ENCODE assay signal across 1 cellular context in the genomic region with DNA sequence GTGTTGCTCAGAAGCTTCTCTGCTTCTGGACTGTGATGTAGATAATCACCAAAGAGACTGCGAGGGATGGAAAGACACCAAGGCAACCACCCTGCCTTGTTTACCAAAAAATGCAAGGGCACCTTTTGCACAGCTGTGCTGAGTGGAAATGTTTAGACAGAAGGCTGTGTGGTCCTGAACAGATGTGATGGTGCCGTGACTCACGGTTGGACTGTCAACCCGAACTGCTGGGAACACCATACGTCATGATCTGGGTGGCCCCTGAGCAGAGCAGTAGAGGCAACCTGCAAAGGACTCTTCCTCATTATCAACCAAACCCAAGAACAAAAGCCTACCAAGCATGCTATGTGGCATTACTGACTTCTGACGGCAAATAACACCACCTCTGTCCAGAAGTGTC.
TF ChIP-seq lines count a peak whose summit lies in the region.

No MANE protein-coding gene starts in this region.

TF ChIP-seq in HepG2, 621 proteins besides CTCF, POLR2A, EP300 and RAD21 (continued from another document):
- TF ChIP-seq, protein P1, sequence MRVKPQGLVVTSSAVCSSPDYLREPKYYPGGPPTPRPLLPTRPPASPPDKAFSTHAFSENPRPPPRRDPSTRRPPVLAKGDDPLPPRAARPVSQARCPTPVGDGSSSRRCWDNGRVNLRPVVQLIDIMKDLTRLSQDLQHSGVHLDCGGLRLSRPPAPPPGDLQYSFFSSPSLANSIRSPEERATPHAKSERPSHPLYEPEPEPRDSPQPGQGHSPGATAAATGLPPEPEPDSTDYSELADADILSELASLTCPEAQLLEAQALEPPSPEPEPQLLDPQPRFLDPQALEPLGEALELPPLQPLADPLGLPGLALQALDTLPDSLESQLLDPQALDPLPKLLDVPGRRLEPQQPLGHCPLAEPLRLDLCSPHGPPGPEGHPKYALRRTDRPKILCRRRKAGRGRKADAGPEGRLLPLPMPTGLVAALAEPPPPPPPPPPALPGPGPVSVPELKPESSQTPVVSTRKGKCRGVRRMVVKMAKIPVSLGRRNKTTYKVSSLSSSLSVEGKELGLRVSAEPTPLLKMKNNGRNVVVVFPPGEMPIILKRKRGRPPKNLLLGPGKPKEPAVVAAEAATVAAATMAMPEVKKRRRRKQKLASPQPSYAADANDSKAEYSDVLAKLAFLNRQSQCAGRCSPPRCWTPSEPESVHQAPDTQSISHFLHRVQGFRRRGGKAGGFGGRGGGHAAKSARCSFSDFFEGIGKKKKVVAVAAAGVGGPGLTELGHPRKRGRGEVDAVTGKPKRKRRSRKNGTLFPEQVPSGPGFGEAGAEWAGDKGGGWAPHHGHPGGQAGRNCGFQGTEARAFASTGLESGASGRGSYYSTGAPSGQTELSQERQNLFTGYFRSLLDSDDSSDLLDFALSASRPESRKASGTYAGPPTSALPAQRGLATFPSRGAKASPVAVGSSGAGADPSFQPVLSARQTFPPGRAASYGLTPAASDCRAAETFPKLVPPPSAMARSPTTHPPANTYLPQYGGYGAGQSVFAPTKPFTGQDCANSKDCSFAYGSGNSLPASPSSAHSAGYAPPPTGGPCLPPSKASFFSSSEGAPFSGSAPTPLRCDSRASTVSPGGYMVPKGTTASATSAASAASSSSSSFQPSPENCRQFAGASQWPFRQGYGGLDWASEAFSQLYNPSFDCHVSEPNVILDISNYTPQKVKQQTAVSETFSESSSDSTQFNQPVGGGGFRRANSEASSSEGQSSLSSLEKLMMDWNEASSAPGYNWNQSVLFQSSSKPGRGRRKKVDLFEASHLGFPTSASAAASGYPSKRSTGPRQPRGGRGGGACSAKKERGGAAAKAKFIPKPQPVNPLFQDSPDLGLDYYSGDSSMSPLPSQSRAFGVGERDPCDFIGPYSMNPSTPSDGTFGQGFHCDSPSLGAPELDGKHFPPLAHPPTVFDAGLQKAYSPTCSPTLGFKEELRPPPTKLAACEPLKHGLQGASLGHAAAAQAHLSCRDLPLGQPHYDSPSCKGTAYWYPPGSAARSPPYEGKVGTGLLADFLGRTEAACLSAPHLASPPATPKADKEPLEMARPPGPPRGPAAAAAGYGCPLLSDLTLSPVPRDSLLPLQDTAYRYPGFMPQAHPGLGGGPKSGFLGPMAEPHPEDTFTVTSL (CRISPR knock-in tag; IDR thresholded peaks at IDR 0.05; ENCODE audit: borderline replicate concordance): no peak
- TF ChIP-seq KLF16 (CRISPR knock-in tag; IDR thresholded peaks at IDR 0.05): no peak
- no peak for TF ChIP-seq ZNF180 (CRISPR knock-in tag; IDR thresholded peaks at IDR 0.05; ENCODE audit: borderline replicate concordance, low read depth)
- TF ChIP-seq KAT7 (CRISPR knock-in tag; IDR thresholded peaks at IDR 0.05; ENCODE audit: borderline replicate concordance): no peak
- no peak for TF ChIP-seq ZNF616 (CRISPR knock-in tag; IDR thresholded peaks at IDR 0.05; ENCODE audit: low read depth)
- no peak for TF ChIP-seq SP5 (CRISPR knock-in tag; IDR thresholded peaks at IDR 0.05; ENCODE audit: borderline replicate concordance, low read depth)
